In genomic region chr10:29501692-29502091, GRCh38 we compare ENCODE assay signal across 15 cellular contexts.
DNase-seq lines count a peak whose midpoint lies in the region; ATAC-seq, FAIRE-seq and TF ChIP-seq lines count a peak whose summit lies in the region.
"Had no signal": no experiment of that assay in that cellular context is flagged by ENCODE, and none has a peak within 500 bp of the region (broad histone marks: within the 10 kb centered on the region; RNA-seq: fewer than 3 reads in every experiment).

No MANE protein-coding gene starts in this region.

- POLR2A ChIA-PET in IMR-90 (lab: Charles Lee; ENCODE audit: unreplicated experiment) = no interaction called here
- POLR2A ChIA-PET in K562 (lab: Yijun Ruan, JAX) = no interaction called here

- H2AFZ ChIP-seq in IMR-90 (replicated peaks; ENCODE audit: low read length, poor library complexity) = no peak overlapping the region
- no peak overlapping the region for H2AFZ ChIP-seq in K562 (ENCODE audit: low read depth, low read length)
- H2AFZ ChIP-seq in hepatocyte = no peak overlapping the region

- peaks cover 25% of the 10 kb centered on the region for H3K36me3 Mint-ChIP-seq in activated T-helper 17 cell treated with anti-CD3 and anti-CD28 coated beads, Interleukin-2, amount 50 U/mL, for 72 hours (ENCODE audit: low read depth)

- no peaks in the 10 kb centered on the region for H3K4me1 Mint-ChIP-seq in activated T-helper 17 cell treated with anti-CD3 and anti-CD28 coated beads, Interleukin-2, amount 50 U/mL, for 72 hours

- H3K9me1 ChIP-seq in IMR-90 (ENCODE audit: insufficient read depth, low read length) (peaks cover 3% of the 10 kb centered on the region; the same call in 1 of the 2 replicates), K562 (ENCODE audit: control insufficient read depth, insufficient read depth, low read length) (no peaks in the 10 kb centered on the region)

- no CpG with 5 or more reads among the region's 7 CpGs for WGBS in IMR-90 (ENCODE audit: extremely low coverage in 2 of 2, insufficient read length in 1 of 2), 2 experiments
- 2% methylated on average over 7 of the region's 7 CpGs for WGBS in K562 (ENCODE audit: insufficient coverage, low coverage, missing lambda C conversion rate)
- whole genome bisulfite sequencing in hepatocyte (ENCODE audit: low lambda C conversion rate, missing lambda C conversion rate) = 93% methylated on average over 7 of the region's 7 CpGs

- H3K79me1 ChIP-seq in IMR-90 (ENCODE audit: low read depth in 1 of 2, low read length in 2 of 2) = peaks cover 0 to 5% of the 10 kb centered on the region in 2 experiments; a peak in 1 of 4 replicates

- BruUV-seq in IMR-90 (replicated peaks; lab: Mats Ljungman, UMichigan) (no TSS peak), K562 (replicated peaks; lab: Mats Ljungman, UMichigan) (no TSS peak)

- in situ Hi-C loops in IMR-90 (cut with MboI; ENCODE audit: low sequenced_read_pairs) = no loop called here
- in situ Hi-C loops in K562 (cut with MboI) = no loop called here

- H3K27me3 ChIP-seq in IMR-90 (ENCODE audit: control insufficient read depth, insufficient read depth, low read length) (no peaks in the 10 kb centered on the region), K562 (ENCODE audit: control insufficient read depth in 2 of 2, insufficient read depth in 2 of 2, low read length in 2 of 2) (peaks cover 4 to 17% of the 10 kb centered on the region in 2 experiments), hepatocyte (no peaks in the 10 kb centered on the region)

- no peak overlapping the region for H2AK9ac ChIP-seq in IMR-90 (replicated peaks; ENCODE audit: low read depth, low read length, poor library complexity)

- H3K4me1 ChIP-seq in IMR-90 (ENCODE audit: control insufficient read depth, insufficient read depth, low read length) = peaks cover 2% of the 10 kb centered on the region; the same call in 1 of the 2 replicates
- no peaks in the 10 kb centered on the region; a peak in 1 of 5 replicates for H3K4me1 ChIP-seq in K562 (replicated peaks in 1 of 2; ENCODE audit: control insufficient read depth in 2 of 2, insufficient read depth in 2 of 2, low read length in 2 of 2)
- H3K4me1 ChIP-seq in hepatocyte (ENCODE audit: insufficient read depth) = no peaks in the 10 kb centered on the region

- H3K27ac ChIP-seq in IMR-90 (ENCODE audit: insufficient read depth, low read length) (no peak overlapping the region), K562 (ENCODE audit: extremely low read depth, low read depth, low read length) (no peak overlapping the region), hepatocyte (no peak overlapping the region)
- H3K27ac ChIP-seq: C4-2B had no signal

- H3K36me3 ChIP-seq in IMR-90 (ENCODE audit: control insufficient read depth, insufficient read depth, low read length) (peaks cover 3% of the 10 kb centered on the region), K562 (ENCODE audit: control insufficient read depth, insufficient read depth, low read length) (no peaks in the 10 kb centered on the region), hepatocyte (replicated peaks; ENCODE audit: insufficient read depth, low read depth) (no peaks in the 10 kb centered on the region)

- no peak overlapping the region for H4K91ac ChIP-seq in IMR-90 (ENCODE audit: insufficient read depth, low read depth, low read length)

- no peaks in the 10 kb centered on the region for H3K9me2 ChIP-seq in hepatocyte (replicated peaks; ENCODE audit: insufficient read depth)

- no peak overlapping the region for H4K5ac ChIP-seq in IMR-90 (ENCODE audit: low read depth, low read length)

- no peak for TF ChIP-seq RAD21 in IMR-90 (IDR thresholded peaks at IDR 0.05; ENCODE audit: low read length)
- TF ChIP-seq RAD21 in K562 (CRISPR knock-in tag; conservative IDR thresholded peaks at IDR 0.05 in 1 of 2, IDR thresholded peaks at IDR 0.05 in 1 of 2) = no peak

- CTCF ChIA-PET in IMR-90 (lab: Yijun Ruan, JAX) = interaction anchor here (0.8 to 1.0 kb wide), 2 partner anchors 11 to 15 kb away, joined by 4 read pairs; no protein-coding TSS in a partner anchor
- CTCF ChIA-PET in K562 (lab: Yijun Ruan, JAX; ENCODE audit: low intra/inter-chr PET ratio) = no interaction called here

- H4K20me1 ChIP-seq in IMR-90 (ENCODE audit: insufficient read depth, low read length) (no peaks in the 10 kb centered on the region), K562 (replicated peaks; ENCODE audit: control insufficient read depth, insufficient read depth, low read length) (no peaks in the 10 kb centered on the region), hepatocyte (ENCODE audit: insufficient read depth, poor library complexity, severe bottlenecking) (no peaks in the 10 kb centered on the region)

- H3K79me2 ChIP-seq in K562 (ENCODE audit: control insufficient read depth, insufficient read depth, low read length) (no peaks in the 10 kb centered on the region), hepatocyte (no peaks in the 10 kb centered on the region)

- no peak overlapping the region for H3K14ac ChIP-seq in IMR-90 (replicated peaks; ENCODE audit: low read depth, low read length)

- H3K27me3 Mint-ChIP-seq in activated T-helper 17 cell treated with anti-CD3 and anti-CD28 coated beads, Interleukin-2, amount 50 U/mL, for 72 hours = no peaks in the 10 kb centered on the region

- no peak overlapping the region for H3K4ac ChIP-seq in IMR-90 (ENCODE audit: low read depth, low read length)

- H3K9me3 Mint-ChIP-seq in activated T-helper 17 cell treated with anti-CD3 and anti-CD28 coated beads, Interleukin-2, amount 50 U/mL, for 72 hours = no peaks in the 10 kb centered on the region

- H2AK5ac ChIP-seq in IMR-90 (ENCODE audit: low read depth, low read length) = no peak overlapping the region

- no peak overlapping the region for H2BK120ac ChIP-seq in IMR-90 (ENCODE audit: low read depth, low read length)

- no peak overlapping the region for H3K23ac ChIP-seq in IMR-90 (ENCODE audit: low read depth, low read length)

- TF ChIP-seq EP300 in K562 (IDR thresholded peaks at IDR 0.05; ENCODE audit: low read length) = no peak

- H3K9ac ChIP-seq in IMR-90 (ENCODE audit: low read depth, low read length) = no peak overlapping the region
- H3K9ac ChIP-seq in K562 (ENCODE audit: insufficient read depth in 1 of 2, low read depth in 2 of 2, low read length in 2 of 2) = no peak overlapping the region

- H3K27ac Mint-ChIP-seq in activated T-helper 17 cell treated with anti-CD3 and anti-CD28 coated beads, Interleukin-2, amount 50 U/mL, for 72 hours = no peak overlapping the region

- no peak overlapping the region for H3K4me3 Mint-ChIP-seq in activated T-helper 17 cell treated with anti-CD3 and anti-CD28 coated beads, Interleukin-2, amount 50 U/mL, for 72 hours
- H3K4me3 Mint-ChIP-seq: neural crest cell had no signal

- no peak overlapping the region for H4K8ac ChIP-seq in IMR-90 (ENCODE audit: low read depth in 2 of 2, low read length in 2 of 2)

- TF ChIP-seq CTCF in AG09319 (IDR thresholded peaks at IDR 0.05; ENCODE audit: low read depth, low read length) = no peak
- TF ChIP-seq CTCF in IMR-90 (conservative IDR thresholded peaks at IDR 0.05; ENCODE audit: low read depth, low read length) = no peak
- no peak for TF ChIP-seq CTCF in K562 (IDR thresholded peaks at IDR 0.05 in 2 of 3, conservative IDR thresholded peaks at IDR 0.05 in 1 of 3; ENCODE audit: insufficient read depth in 2 of 3, low read depth in 1 of 3, low read length in 3 of 3)
- no peak for TF ChIP-seq CTCF in hepatocyte (IDR thresholded peaks at IDR 0.05; ENCODE audit: poor library complexity)

- no peak overlapping the region for H2BK5ac ChIP-seq in IMR-90 (ENCODE audit: low read depth, low read length, poor library complexity, severe bottlenecking)

- no peak overlapping the region for H3K4me2 ChIP-seq in IMR-90 (ENCODE audit: low read depth, low read length)
- H3K4me2 ChIP-seq in K562 (ENCODE audit: insufficient read depth, low read length) = no peak overlapping the region
- H3K4me2 ChIP-seq in hepatocyte = no peak overlapping the region

- FAIRE-seq in K562 (lab: Jason Lieb, UNC) = peak; percentile 6

- no peaks in the 10 kb centered on the region for H3K9me3 ChIP-seq in IMR-90 (ENCODE audit: control insufficient read depth, insufficient read depth, low read length)
- H3K9me3 ChIP-seq in K562 (replicated peaks; ENCODE audit: control insufficient read depth, insufficient read depth, low read depth, low read length) = no peaks in the 10 kb centered on the region
- no peaks in the 10 kb centered on the region for H3K9me3 ChIP-seq in hepatocyte (ENCODE audit: low read depth)

- no peak overlapping the region for H2BK15ac ChIP-seq in IMR-90 (ENCODE audit: low read depth, low read length)

- dilution Hi-C loops in IMR-90 (cut with HindIII; ENCODE audit: low sequenced_read_pairs, unreplicated experiment) = no loop called here

- no peak overlapping the region for H3K18ac ChIP-seq in IMR-90 (ENCODE audit: low read depth, low read length)

- DNase-seq in AG09319 (ENCODE audit: extremely low read depth, low read depth) (peak; percentile 52), IMR-90 (peak; percentile 87), K562 (ENCODE audit: extremely low read depth in 1 of 4, low spot score in 3 of 4) (peak in 2 of 4 experiments; percentile 22 to 30), islet precursor cell (peak; percentile 66), NCI-H2029 (lab: John Stamatoyannopoulos, UW) (no peak), NCI-H524 (lab: John Stamatoyannopoulos, UW) (no peak), hepatocyte (ENCODE audit: low spot score) (no peak)
- DNase-seq: amygdala; KG1; kidney glomerular epithelial cell; stimulated activated CD8-positive, alpha-beta memory T cell treated with anti-CD3 and anti-CD28 coated beads, Interleukin-4, amount 100 ng/mL, for 48 hours had no signal

- intact Hi-C loops in IMR-90 (cut with micrococcal nuclease) = no loop called here
- intact Hi-C loops in K562 (cut with micrococcal nuclease) = no loop called here

- peak; percentile 85 for ATAC-seq in IMR-90 (ENCODE audit: low read depth)
- ATAC-seq in K562 = no peak
- no peak for ATAC-seq in activated T-helper 17 cell treated with anti-CD3 and anti-CD28 coated beads, Interleukin-2, amount 50 U/mL, for 72 hours (replicated peaks)
- ATAC-seq: Panc1 had no signal

- TF ChIP-seq POLR2A in IMR-90 (IDR thresholded peaks at IDR 0.05; ENCODE audit: low read depth, low read length) (no peak), K562 (conservative IDR thresholded peaks at IDR 0.05) (no peak)

- H3K56ac ChIP-seq in IMR-90 (ENCODE audit: extremely low read depth, insufficient read depth, low read length) = no peak overlapping the region

- no peak overlapping the region for H2BK20ac ChIP-seq in IMR-90 (ENCODE audit: low read depth, low read length)

- no peak overlapping the region for H3K4me3 ChIP-seq in IMR-90 (ENCODE audit: insufficient read depth, low read depth, low read length)
- H3K4me3 ChIP-seq in K562 = no peak overlapping the region
- no peak overlapping the region for H3K4me3 ChIP-seq in hepatocyte

TF ChIP-seq in IMR-90, 13 proteins besides CTCF, POLR2A, EP300 and RAD21 (continues in another document):
- TF ChIP-seq SMC3 (IDR thresholded peaks at IDR 0.05; ENCODE audit: low read depth, low read length) = no peak
- TF ChIP-seq CEBPB (IDR thresholded peaks at IDR 0.05; ENCODE audit: low read depth, low read length) = no peak
- peak; percentile 65 for TF ChIP-seq FOS (IDR thresholded peaks at IDR 0.05; ENCODE audit: low read depth, low read length)

TF ChIP-seq in K562, 482 proteins besides CTCF, POLR2A, EP300 and RAD21 (continues in another document):
- TF ChIP-seq ZNF766 (CRISPR knock-in tag; conservative IDR thresholded peaks at IDR 0.05) = no peak
- TF ChIP-seq CCAR2 (IDR thresholded peaks at IDR 0.05; ENCODE audit: low read depth, low read length) = no peak
- TF ChIP-seq WHSC1 (IDR thresholded peaks at IDR 0.05; ENCODE audit: low read length) = no peak
- peak; percentile 37 for TF ChIP-seq FOSL1 (tag; conservative IDR thresholded peaks at IDR 0.05)

Comparison
In these comparisons a context has a peak if more than half of its experiments do, and no peak if none do; other contexts are left out.
1. DNase-seq: peak in AG09319 (single experiment), IMR-90 (single experiment) and islet precursor cell (single experiment); none in NCI-H2029 (single experiment), NCI-H524 (0 of 2) and hepatocyte (single experiment).